ENCODE assay signal across 7 cellular contexts in genomic region chr14:69712637-69713088, GRCh38. TPM values are rescaled to one million over a fixed set of nuclear protein-coding genes. Genes with fewer than 3 reads are reported as not detected.
DNase-seq lines count a peak whose midpoint lies in the region; ATAC-seq and TF ChIP-seq lines count a peak whose summit lies in the region.

No MANE protein-coding gene starts in this region.

- WGBS in esophagus, 2 donors = 35 to 37% methylated on average over 5 of the region's 5 CpGs

- DNase-seq in Kasumi-1 (lab: John Stamatoyannopoulos, UW) (peak; percentile 26 to 30), RWPE2 (ENCODE audit: low spot score) (peak; percentile 77), amniotic stem cell (lab: John Stamatoyannopoulos, UW) (no peak)
- DNase-seq in stimulated activated naive CD4-positive, alpha-beta T cell (lab: John Stamatoyannopoulos, UW) = no peak

- H3K9me3 ChIP-seq in RWPE2 (ENCODE audit: severe bottlenecking) (no peaks in the 10 kb centered on the region), esophagus (ENCODE audit: control insufficient read depth in 2 of 2, insufficient read depth in 1 of 2, low read depth in 1 of 2, low read length in 1 of 2) (no peaks in the 10 kb centered on the region), parathyroid adenoma (ENCODE audit: control insufficient read depth, low read length) (no peaks in the 10 kb centered on the region)

- H3K4me1 ChIP-seq in RWPE2 (ENCODE audit: insufficient read depth, poor library complexity, severe bottlenecking) (peaks cover 41% of the 10 kb centered on the region), esophagus (ENCODE audit: control insufficient read depth in 2 of 2, insufficient read depth in 2 of 2, low read length in 1 of 2) (peaks cover 13 to 26% of the 10 kb centered on the region in 2 donors), parathyroid adenoma (peaks cover 22% of the 10 kb centered on the region)

- no peak for TF ChIP-seq CTCF in RWPE2 (IDR thresholded peaks at IDR 0.05; ENCODE audit: poor library complexity, severe bottlenecking)
- no peak for TF ChIP-seq CTCF in parathyroid adenoma (IDR thresholded peaks at IDR 0.05)

- H3K36me3 ChIP-seq in RWPE2 (ENCODE audit: low read depth) (peaks cover 21% of the 10 kb centered on the region), esophagus (ENCODE audit: control insufficient read depth in 2 of 2, insufficient read depth in 2 of 2, low read length in 1 of 2) (peaks cover 7 to 17% of the 10 kb centered on the region in 2 donors), parathyroid adenoma (ENCODE audit: control insufficient read depth, insufficient read depth, low read length) (no peaks in the 10 kb centered on the region)

- peak; percentile 59 for ATAC-seq in RWPE2 (ENCODE audit: low read depth)
- ATAC-seq in HG03095 (IDR thresholded peaks at IDR 0.05; ENCODE audit: unreplicated experiment) = no peak

- no peak overlapping the region for H3K9ac ChIP-seq in parathyroid adenoma

- H3K27ac ChIP-seq in RWPE2 (ENCODE audit: poor library complexity, severe bottlenecking) (peak overlapping the region; percentile 93), esophagus (ENCODE audit: low read depth in 2 of 2, low read length in 1 of 2) (peak overlapping the region; percentile 64 to 96), parathyroid adenoma (peak overlapping the region; percentile 54)

- peak overlapping the region; percentile 52 for H3K4me2 ChIP-seq in parathyroid adenoma (ENCODE audit: low read length)

- H3K4me3 ChIP-seq in RWPE2 (ENCODE audit: severe bottlenecking) = no peak overlapping the region
- H3K4me3 ChIP-seq in esophagus (ENCODE audit: low read depth in 1 of 2, low read length in 2 of 2) = no peak overlapping the region
- no peak overlapping the region for H3K4me3 ChIP-seq in parathyroid adenoma (ENCODE audit: low read depth, low read length)

- H3K27me3 ChIP-seq in RWPE2 (ENCODE audit: insufficient read depth, poor library complexity, severe bottlenecking) (no peaks in the 10 kb centered on the region), esophagus (ENCODE audit: control insufficient read depth in 1 of 2, insufficient read depth in 2 of 2, low read length in 2 of 2) (no peaks in the 10 kb centered on the region), parathyroid adenoma (ENCODE audit: control insufficient read depth, insufficient read depth, low read length) (no peaks in the 10 kb centered on the region)

- peaks cover 4% of the 10 kb centered on the region for H3K79me2 ChIP-seq in parathyroid adenoma

- peak overlapping the region; percentile 52 for H2AFZ ChIP-seq in parathyroid adenoma

RNA-seq across cellular contexts. Expression of gene SRSF5, which starts 54.3 kb away (rescaled TPM):
- polyA plus RNA-seq in esophagus = 100 to 1,000 TPM; 362 to 481 TPM

Comparison
In these comparisons a context has a peak if more than half of its experiments do, and no peak if none do; other contexts are left out.
1. DNase-seq: peak in Kasumi-1 (2 of 2) and RWPE2 (single experiment); none in amniotic stem cell (single experiment) and stimulated activated naive CD4-positive, alpha-beta T cell (0 of 6).
2. Peak in every context shown above with its lines, with median percentiles within 50 percentile points of each other: H3K27ac ChIP-seq.